Comparison of ENCODE assay signal across 1 cellular context in genomic region chr13:79405831-79406596, GRCh38.
TF ChIP-seq lines count a peak whose summit lies in the region.

Gene RBM26 (minus strand): TSS chr13:79406255. CDS start chr13:79405774, 481 bp downstream.

TF ChIP-seq in HEK293, 187 proteins besides CTCF, POLR2A, EP300 and RAD21 (continued from another document):
- TF ChIP-seq ZNF610 (tag by site-specific recombination; IDR thresholded peaks at IDR 0.05; ENCODE audit: borderline replicate concordance) (peak; percentile 80; the same call in 1 of the 2 replicates), ZNF560 (tag by site-specific recombination; IDR thresholded peaks at IDR 0.05; ENCODE audit: borderline replicate concordance) (no peak), HOXD13 (CRISPR knock-in tag; IDR thresholded peaks at IDR 0.05; ENCODE audit: borderline replicate concordance) (no peak), ZNF837 (tag by site-specific recombination; IDR thresholded peaks at IDR 0.05) (no peak), ZNF600 (tag by site-specific recombination; IDR thresholded peaks at IDR 0.05) (0 out of 2 replicates have a peak, but pooled peaks have one; percentile 28), ZNF426 (tag by site-specific recombination; IDR thresholded peaks at IDR 0.05) (no peak), ZNF76 (tag by site-specific recombination; IDR thresholded peaks at IDR 0.05; ENCODE audit: borderline replicate concordance, low read depth) (peak; percentile 85), ZNF830 (tag by site-specific recombination; IDR thresholded peaks at IDR 0.05; ENCODE audit: low read depth) (no peak), SP7 (tag by site-specific recombination; IDR thresholded peaks at IDR 0.05) (0 out of 2 replicates have a peak, but pooled peaks have one; percentile 37), ZNF624 (tag by site-specific recombination; IDR thresholded peaks at IDR 0.05) (no peak), ZNF10 (tag by site-specific recombination; IDR thresholded peaks at IDR 0.05) (no peak), GLIS2 (tag by site-specific recombination; IDR thresholded peaks at IDR 0.05) (peak; percentile 93), ZBTB20 (tag by site-specific recombination; IDR thresholded peaks at IDR 0.05) (0 out of 2 replicates have a peak, but pooled peaks have one; percentile 11), SCRT1 (tag by site-specific recombination; IDR thresholded peaks at IDR 0.05; ENCODE audit: borderline replicate concordance) (no peak), HOXC10 (CRISPR knock-in tag; IDR thresholded peaks at IDR 0.05) (no peak), AEBP2 (tag by site-specific recombination; IDR thresholded peaks at IDR 0.05; ENCODE audit: borderline replicate concordance) (no peak), ZNF335 (tag by site-specific recombination; conservative IDR thresholded peaks at IDR 0.05) (peak; percentile 80), ZBTB17 (tag by site-specific recombination; IDR thresholded peaks at IDR 0.05) (peak; percentile 92), GLI4 (tag by site-specific recombination; IDR thresholded peaks at IDR 0.05) (no peak), ZNF768 (tag by site-specific recombination; IDR thresholded peaks at IDR 0.05) (no peak), ZNF138 (tag by site-specific recombination; IDR thresholded peaks at IDR 0.05; ENCODE audit: borderline replicate concordance) (no peak), ZNF561 (tag by site-specific recombination; IDR thresholded peaks at IDR 0.05; ENCODE audit: borderline replicate concordance) (peak; percentile 79; the same call in 1 of the 2 replicates), ZNF558 (tag by site-specific recombination; IDR thresholded peaks at IDR 0.05) (no peak), TRIM28 (IDR thresholded peaks at IDR 0.05; ENCODE audit: borderline replicate concordance, low read length) (peak; percentile 79; the same call in 1 of the 2 replicates), SETDB1 (IDR thresholded peaks at IDR 0.05; ENCODE audit: insufficient read length, low read length) (peak; percentile 39), ZNF169 (tag by site-specific recombination; IDR thresholded peaks at IDR 0.05) (no peak)
- TF ChIP-seq, protein P1, sequence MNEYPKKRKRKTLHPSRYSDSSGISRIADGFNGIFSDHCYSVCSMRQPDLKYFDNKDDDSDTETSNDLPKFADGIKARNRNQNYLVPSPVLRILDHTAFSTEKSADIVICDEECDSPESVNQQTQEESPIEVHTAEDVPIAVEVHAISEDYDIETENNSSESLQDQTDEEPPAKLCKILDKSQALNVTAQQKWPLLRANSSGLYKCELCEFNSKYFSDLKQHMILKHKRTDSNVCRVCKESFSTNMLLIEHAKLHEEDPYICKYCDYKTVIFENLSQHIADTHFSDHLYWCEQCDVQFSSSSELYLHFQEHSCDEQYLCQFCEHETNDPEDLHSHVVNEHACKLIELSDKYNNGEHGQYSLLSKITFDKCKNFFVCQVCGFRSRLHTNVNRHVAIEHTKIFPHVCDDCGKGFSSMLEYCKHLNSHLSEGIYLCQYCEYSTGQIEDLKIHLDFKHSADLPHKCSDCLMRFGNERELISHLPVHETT (tag by site-specific recombination; IDR thresholded peaks at IDR 0.05) = 0 out of 2 replicates have a peak, but pooled peaks have one; percentile 32
- TF ChIP-seq, protein P2, sequence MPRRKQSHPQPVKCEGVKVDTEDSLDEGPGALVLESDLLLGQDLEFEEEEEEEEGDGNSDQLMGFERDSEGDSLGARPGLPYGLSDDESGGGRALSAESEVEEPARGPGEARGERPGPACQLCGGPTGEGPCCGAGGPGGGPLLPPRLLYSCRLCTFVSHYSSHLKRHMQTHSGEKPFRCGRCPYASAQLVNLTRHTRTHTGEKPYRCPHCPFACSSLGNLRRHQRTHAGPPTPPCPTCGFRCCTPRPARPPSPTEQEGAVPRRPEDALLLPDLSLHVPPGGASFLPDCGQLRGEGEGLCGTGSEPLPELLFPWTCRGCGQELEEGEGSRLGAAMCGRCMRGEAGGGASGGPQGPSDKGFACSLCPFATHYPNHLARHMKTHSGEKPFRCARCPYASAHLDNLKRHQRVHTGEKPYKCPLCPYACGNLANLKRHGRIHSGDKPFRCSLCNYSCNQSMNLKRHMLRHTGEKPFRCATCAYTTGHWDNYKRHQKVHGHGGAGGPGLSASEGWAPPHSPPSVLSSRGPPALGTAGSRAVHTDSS (tag by site-specific recombination; IDR thresholded peaks at IDR 0.05) = no peak
- TF ChIP-seq, protein P3, sequence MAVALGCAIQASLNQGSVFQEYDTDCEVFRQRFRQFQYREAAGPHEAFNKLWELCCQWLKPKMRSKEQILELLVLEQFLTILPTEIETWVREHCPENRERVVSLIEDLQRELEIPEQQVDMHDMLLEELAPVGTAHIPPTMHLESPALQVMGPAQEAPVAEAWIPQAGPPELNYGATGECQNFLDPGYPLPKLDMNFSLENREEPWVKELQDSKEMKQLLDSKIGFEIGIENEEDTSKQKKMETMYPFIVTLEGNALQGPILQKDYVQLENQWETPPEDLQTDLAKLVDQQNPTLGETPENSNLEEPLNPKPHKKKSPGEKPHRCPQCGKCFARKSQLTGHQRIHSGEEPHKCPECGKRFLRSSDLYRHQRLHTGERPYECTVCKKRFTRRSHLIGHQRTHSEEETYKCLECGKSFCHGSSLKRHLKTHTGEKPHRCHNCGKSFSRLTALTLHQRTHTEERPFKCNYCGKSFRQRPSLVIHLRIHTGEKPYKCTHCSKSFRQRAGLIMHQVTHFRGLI (tag by site-specific recombination; IDR thresholded peaks at IDR 0.05) = no peak
- TF ChIP-seq, protein P4, sequence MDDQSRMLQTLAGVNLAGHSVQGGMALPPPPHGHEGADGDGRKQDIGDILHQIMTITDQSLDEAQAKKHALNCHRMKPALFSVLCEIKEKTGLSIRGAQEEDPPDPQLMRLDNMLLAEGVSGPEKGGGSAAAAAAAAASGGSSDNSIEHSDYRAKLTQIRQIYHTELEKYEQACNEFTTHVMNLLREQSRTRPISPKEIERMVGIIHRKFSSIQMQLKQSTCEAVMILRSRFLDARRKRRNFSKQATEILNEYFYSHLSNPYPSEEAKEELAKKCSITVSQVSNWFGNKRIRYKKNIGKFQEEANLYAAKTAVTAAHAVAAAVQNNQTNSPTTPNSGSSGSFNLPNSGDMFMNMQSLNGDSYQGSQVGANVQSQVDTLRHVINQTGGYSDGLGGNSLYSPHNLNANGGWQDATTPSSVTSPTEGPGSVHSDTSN (CRISPR knock-in tag; IDR thresholded peaks at IDR 0.05) = 0 out of 2 replicates have a peak, but pooled peaks have one; percentile 63
- TF ChIP-seq, protein P5, sequence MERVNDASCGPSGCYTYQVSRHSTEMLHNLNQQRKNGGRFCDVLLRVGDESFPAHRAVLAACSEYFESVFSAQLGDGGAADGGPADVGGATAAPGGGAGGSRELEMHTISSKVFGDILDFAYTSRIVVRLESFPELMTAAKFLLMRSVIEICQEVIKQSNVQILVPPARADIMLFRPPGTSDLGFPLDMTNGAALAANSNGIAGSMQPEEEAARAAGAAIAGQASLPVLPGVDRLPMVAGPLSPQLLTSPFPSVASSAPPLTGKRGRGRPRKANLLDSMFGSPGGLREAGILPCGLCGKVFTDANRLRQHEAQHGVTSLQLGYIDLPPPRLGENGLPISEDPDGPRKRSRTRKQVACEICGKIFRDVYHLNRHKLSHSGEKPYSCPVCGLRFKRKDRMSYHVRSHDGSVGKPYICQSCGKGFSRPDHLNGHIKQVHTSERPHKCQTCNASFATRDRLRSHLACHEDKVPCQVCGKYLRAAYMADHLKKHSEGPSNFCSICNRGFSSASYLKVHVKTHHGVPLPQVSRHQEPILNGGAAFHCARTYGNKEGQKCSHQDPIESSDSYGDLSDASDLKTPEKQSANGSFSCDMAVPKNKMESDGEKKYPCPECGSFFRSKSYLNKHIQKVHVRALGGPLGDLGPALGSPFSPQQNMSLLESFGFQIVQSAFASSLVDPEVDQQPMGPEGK (tag by site-specific recombination; IDR thresholded peaks at IDR 0.05) = peak; percentile 76
- TF ChIP-seq, protein P6, sequence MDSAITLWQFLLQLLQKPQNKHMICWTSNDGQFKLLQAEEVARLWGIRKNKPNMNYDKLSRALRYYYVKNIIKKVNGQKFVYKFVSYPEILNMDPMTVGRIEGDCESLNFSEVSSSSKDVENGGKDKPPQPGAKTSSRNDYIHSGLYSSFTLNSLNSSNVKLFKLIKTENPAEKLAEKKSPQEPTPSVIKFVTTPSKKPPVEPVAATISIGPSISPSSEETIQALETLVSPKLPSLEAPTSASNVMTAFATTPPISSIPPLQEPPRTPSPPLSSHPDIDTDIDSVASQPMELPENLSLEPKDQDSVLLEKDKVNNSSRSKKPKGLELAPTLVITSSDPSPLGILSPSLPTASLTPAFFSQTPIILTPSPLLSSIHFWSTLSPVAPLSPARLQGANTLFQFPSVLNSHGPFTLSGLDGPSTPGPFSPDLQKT (IDR thresholded peaks at IDR 0.05; ENCODE audit: borderline replicate concordance, low read depth, low read length) = no peak
- TF ChIP-seq, protein P7, sequence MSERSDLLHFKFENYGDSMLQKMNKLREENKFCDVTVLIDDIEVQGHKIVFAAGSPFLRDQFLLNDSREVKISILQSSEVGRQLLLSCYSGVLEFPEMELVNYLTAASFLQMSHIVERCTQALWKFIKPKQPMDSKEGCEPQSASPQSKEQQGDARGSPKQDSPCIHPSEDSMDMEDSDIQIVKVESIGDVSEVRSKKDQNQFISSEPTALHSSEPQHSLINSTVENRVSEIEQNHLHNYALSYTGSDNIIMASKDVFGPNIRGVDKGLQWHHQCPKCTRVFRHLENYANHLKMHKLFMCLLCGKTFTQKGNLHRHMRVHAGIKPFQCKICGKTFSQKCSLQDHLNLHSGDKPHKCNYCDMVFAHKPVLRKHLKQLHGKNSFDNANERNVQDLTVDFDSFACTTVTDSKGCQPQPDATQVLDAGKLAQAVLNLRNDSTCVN (tag by site-specific recombination; optimal IDR thresholded peaks at IDR 0.05) = peak; percentile 76
- TF ChIP-seq, protein P8, sequence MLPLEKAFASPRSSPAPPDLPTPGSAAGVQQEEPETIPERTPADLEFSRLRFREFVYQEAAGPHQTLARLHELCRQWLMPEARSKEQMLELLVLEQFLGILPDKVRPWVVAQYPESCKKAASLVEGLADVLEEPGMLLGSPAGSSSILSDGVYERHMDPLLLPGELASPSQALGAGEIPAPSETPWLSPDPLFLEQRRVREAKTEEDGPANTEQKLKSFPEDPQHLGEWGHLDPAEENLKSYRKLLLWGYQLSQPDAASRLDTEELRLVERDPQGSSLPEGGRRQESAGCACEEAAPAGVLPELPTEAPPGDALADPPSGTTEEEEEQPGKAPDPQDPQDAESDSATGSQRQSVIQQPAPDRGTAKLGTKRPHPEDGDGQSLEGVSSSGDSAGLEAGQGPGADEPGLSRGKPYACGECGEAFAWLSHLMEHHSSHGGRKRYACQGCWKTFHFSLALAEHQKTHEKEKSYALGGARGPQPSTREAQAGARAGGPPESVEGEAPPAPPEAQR (tag by site-specific recombination; IDR thresholded peaks at IDR 0.05) = no peak
